8 cellular contexts compared by ENCODE assay signal in the genomic region with DNA sequence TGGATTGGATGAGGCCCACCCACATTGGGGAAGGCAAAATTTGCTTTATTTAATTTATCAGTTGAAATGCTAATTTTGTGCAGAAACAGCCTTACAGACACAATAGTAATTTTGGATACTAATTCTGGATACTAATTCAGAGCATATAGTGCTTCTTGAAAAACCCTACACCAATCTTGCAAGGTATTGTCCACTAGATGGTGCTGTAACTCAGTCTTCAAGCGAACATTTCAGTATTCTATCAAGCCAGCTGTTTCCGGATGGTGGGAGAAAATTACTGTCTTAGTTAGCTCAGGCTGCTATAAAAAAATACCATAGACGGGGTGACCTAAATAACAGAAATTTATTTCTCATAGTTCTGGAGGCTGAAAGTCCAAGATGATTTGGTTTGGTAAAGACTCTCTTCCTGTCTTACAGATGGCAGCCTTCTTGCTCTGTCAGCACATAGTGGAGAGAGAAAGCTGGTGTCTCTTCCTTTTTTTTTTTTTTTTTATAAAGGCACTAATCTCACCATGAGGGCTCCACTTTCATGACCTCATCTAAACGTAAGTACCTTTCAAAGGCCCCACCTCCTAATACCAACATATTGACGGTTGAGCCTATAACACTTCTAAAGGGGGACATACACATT.
DNase-seq lines count a peak whose midpoint lies in the region; ATAC-seq and TF ChIP-seq lines count a peak whose summit lies in the region.

No MANE protein-coding gene starts in this region.

- intact Hi-C loops in CD4-positive, alpha-beta T cell (cut with DNase I, micrococcal nuclease), result no loop called here

- POLR2A ChIA-PET in CD4-positive, alpha-beta T cell (lab: Charles Lee), result no interaction called here

- TF ChIP-seq CTCF in HL-60 (IDR thresholded peaks at IDR 0.05; ENCODE audit: insufficient read depth, low read length), result peak; percentile 32
- peak; percentile 85 for TF ChIP-seq CTCF in glutamatergic neuron (IDR thresholded peaks at IDR 0.05; ENCODE audit: partially characterized antibody, unreplicated experiment)
- TF ChIP-seq CTCF in CD4-positive, alpha-beta T cell (IDR thresholded peaks at IDR 0.05), result no peak

- no peak for ATAC-seq in CD4-positive, alpha-beta T cell (ENCODE audit: poor library complexity)
- ATAC-seq in GM18502 (IDR thresholded peaks at IDR 0.05; ENCODE audit: poor library complexity, unreplicated experiment), result no peak

- H3K27ac Mint-ChIP-seq in glutamatergic neuron (ENCODE audit: unreplicated experiment), result no peak overlapping the region
- H3K27ac Mint-ChIP-seq in CD4-positive, alpha-beta T cell, result no peak overlapping the region

- no peaks in the 10 kb centered on the region for H3K9me3 Mint-ChIP-seq in glutamatergic neuron (ENCODE audit: unreplicated experiment)
- peaks cover 8% of the 10 kb centered on the region for H3K9me3 Mint-ChIP-seq in CD4-positive, alpha-beta T cell

- H3K4me3 ChIP-seq in HL-60 (replicated peaks; ENCODE audit: insufficient read depth, low read length), result no peak overlapping the region

- no peaks in the 10 kb centered on the region for H3K27me3 ChIP-seq in HL-60 (ENCODE audit: insufficient read depth, poor library complexity, severe bottlenecking)
- H3K27me3 ChIP-seq in CD4-positive, alpha-beta T cell (ENCODE audit: control insufficient read depth, insufficient read depth, low read length), result no peaks in the 10 kb centered on the region

- H3K27ac ChIP-seq in HL-60 (replicated peaks), result no peak overlapping the region
- H3K27ac ChIP-seq in CD4-positive, alpha-beta T cell (ENCODE audit: low read depth, low read length), result no peak overlapping the region
- no peak overlapping the region for H3K27ac ChIP-seq in caudate nucleus (ENCODE audit: low read depth, low read length)

- no peaks in the 10 kb centered on the region for H3K9me3 ChIP-seq in CD4-positive, alpha-beta T cell (ENCODE audit: control insufficient read depth, low read length)

- CTCF ChIA-PET in CD4-positive, alpha-beta T cell (lab: Charles Lee), result no interaction called here

- peak; percentile 3 for DNase-seq in DMS 273 treated with DMSO at 0.1 percent for 48 hours (lab: John Stamatoyannopoulos, UW)
- peak; percentile 26 to 30 for DNase-seq in HL-60 (ENCODE audit: low read depth in 1 of 2, low spot score in 1 of 2)
- DNase-seq in RPMI7951 (ENCODE audit: low read depth), result peak; percentile 40
- DNase-seq in glutamatergic neuron, result no peak
- no peak for DNase-seq in activated CD8-positive, alpha-beta memory T cell treated with anti-CD3 and anti-CD28 coated beads for 24 hours
- no peak for DNase-seq in CD4-positive, alpha-beta T cell
- no peak for DNase-seq in caudate nucleus (lab: John Stamatoyannopoulos, UW)

- no peak overlapping the region for H3K4me3 Mint-ChIP-seq in glutamatergic neuron (ENCODE audit: unreplicated experiment)
- no peak overlapping the region for H3K4me3 Mint-ChIP-seq in CD4-positive, alpha-beta T cell

- H3K27me3 Mint-ChIP-seq in glutamatergic neuron (ENCODE audit: unreplicated experiment), result no peaks in the 10 kb centered on the region
- no peaks in the 10 kb centered on the region for H3K27me3 Mint-ChIP-seq in CD4-positive, alpha-beta T cell

- H3K36me3 Mint-ChIP-seq in glutamatergic neuron (ENCODE audit: unreplicated experiment), result peaks cover 7% of the 10 kb centered on the region
- no peaks in the 10 kb centered on the region for H3K36me3 Mint-ChIP-seq in CD4-positive, alpha-beta T cell (ENCODE audit: low read depth)

- no peaks in the 10 kb centered on the region for H3K4me1 Mint-ChIP-seq in glutamatergic neuron (ENCODE audit: low read depth, unreplicated experiment)
- no peaks in the 10 kb centered on the region for H3K4me1 Mint-ChIP-seq in CD4-positive, alpha-beta T cell (ENCODE audit: low read depth)

Comparison
In these comparisons a context has a peak if more than half of its experiments do, and no peak if none do; other contexts are left out.
1. DNase-seq: peak in DMS 273 treated with DMSO at 0.1 percent for 48 hours (single experiment), HL-60 (2 of 2) and RPMI7951 (single experiment); none in glutamatergic neuron (single experiment), activated CD8-positive, alpha-beta memory T cell treated with anti-CD3 and anti-CD28 coated beads for 24 hours (single experiment), CD4-positive, alpha-beta T cell (0 of 10) and caudate nucleus (0 of 61).